ENCODE assay signal across 16 cellular contexts in genomic region chr14:23572841-23573240, GRCh38. TPM values are rescaled to one million over a fixed set of nuclear protein-coding genes. Genes with fewer than 3 reads are reported as not detected.
DNase-seq lines count a peak whose midpoint lies in the region; ATAC-seq, FAIRE-seq and TF ChIP-seq lines count a peak whose summit lies in the region.
"Had no signal": no experiment of that assay in that cellular context is flagged by ENCODE, and none has a peak within 500 bp of the region (broad histone marks: within the 10 kb centered on the region; RNA-seq: fewer than 3 reads in every experiment).

No MANE protein-coding gene starts in this region.

- H3K9me3 Mint-ChIP-seq in activated naive CD8-positive, alpha-beta T cell treated with anti-CD3 and anti-CD28 coated beads, Interleukin-2, amount 10 ng/mL, durations not matched to agents 7 days and 5 days: no peaks in the 10 kb centered on the region
- H3K9me3 Mint-ChIP-seq in activated naive CD8-positive, alpha-beta T cell treated with anti-CD3 and anti-CD28 coated beads, Interleukin-2, amount 50 U/mL, for 24 hours: no peaks in the 10 kb centered on the region
- no peaks in the 10 kb centered on the region for H3K9me3 Mint-ChIP-seq in endodermal cell
- H3K9me3 Mint-ChIP-seq: activated naive CD4-positive, alpha-beta T cell treated with anti-CD3 and anti-CD28 coated beads, Interleukin-2, amount 10 ng/mL, durations not matched to agents 7 days and 5 days had no signal

- H3K4me3 ChIP-seq in endodermal cell (ENCODE audit: low read length) (no peak overlapping the region), lung (no peak overlapping the region)

- no peaks in the 10 kb centered on the region for H3K36me3 ChIP-seq in endodermal cell (ENCODE audit: control insufficient read depth, insufficient read depth, low read length)
- H3K36me3 ChIP-seq in lung (ENCODE audit: control insufficient read depth in 2 of 2, insufficient read depth in 2 of 2, low read length in 2 of 2): no peaks in the 10 kb centered on the region

- POLR2A ChIA-PET in activated naive CD8-positive, alpha-beta T cell treated with anti-CD3 and anti-CD28 coated beads, Interleukin-2, amount 10 ng/mL, durations not matched to agents 7 days and 5 days (lab: Charles Lee): no interaction called here

- no peak for FAIRE-seq in HTR-8/SVneo (lab: Jason Lieb, UNC)
- FAIRE-seq: endometrium, frontal cortex had no signal

- H3K4me3 Mint-ChIP-seq in activated naive CD8-positive, alpha-beta T cell treated with anti-CD3 and anti-CD28 coated beads, Interleukin-2, amount 10 ng/mL, durations not matched to agents 7 days and 5 days: no peak overlapping the region
- no peak overlapping the region for H3K4me3 Mint-ChIP-seq in activated naive CD8-positive, alpha-beta T cell treated with anti-CD3 and anti-CD28 coated beads, Interleukin-2, amount 50 U/mL, for 24 hours
- no peak overlapping the region for H3K4me3 Mint-ChIP-seq in endodermal cell
- H3K4me3 Mint-ChIP-seq: activated naive CD4-positive, alpha-beta T cell treated with anti-CD3 and anti-CD28 coated beads, Interleukin-2, amount 10 ng/mL, durations not matched to agents 7 days and 5 days had no signal

- TF ChIP-seq CTCF in endodermal cell (conservative IDR thresholded peaks at IDR 0.05): no peak
- no peak for TF ChIP-seq CTCF in lung (IDR thresholded peaks at IDR 0.05; ENCODE audit: control extremely low read depth, extremely low read depth)

- H3K4me1 ChIP-seq in endodermal cell (ENCODE audit: control insufficient read depth, insufficient read depth, low read length) (peaks cover 11% of the 10 kb centered on the region), lung (ENCODE audit: control insufficient read depth in 2 of 2, insufficient read depth in 2 of 2, low read length in 2 of 2) (peaks cover 0 to 13% of the 10 kb centered on the region in 2 donors)

- H3K9ac ChIP-seq in endodermal cell (ENCODE audit: extremely low read depth, low read length, poor library complexity, severe bottlenecking): no peak overlapping the region

- WGBS in endodermal cell (ENCODE audit: insufficient coverage in 1 of 2, insufficient read length in 1 of 2), 2 experiments: 62 to 87% methylated on average over 3 to 4 of the region's 4 CpGs
- 27 to 32% methylated on average over 4 of the region's 4 CpGs for WGBS in lung, 2 donors

- H3K36me3 Mint-ChIP-seq in activated naive CD8-positive, alpha-beta T cell treated with anti-CD3 and anti-CD28 coated beads, Interleukin-2, amount 10 ng/mL, durations not matched to agents 7 days and 5 days: no peaks in the 10 kb centered on the region
- H3K36me3 Mint-ChIP-seq in activated naive CD8-positive, alpha-beta T cell treated with anti-CD3 and anti-CD28 coated beads, Interleukin-2, amount 50 U/mL, for 24 hours (ENCODE audit: low read depth): no peaks in the 10 kb centered on the region
- H3K36me3 Mint-ChIP-seq in endodermal cell (ENCODE audit: low read depth): no peaks in the 10 kb centered on the region
- H3K36me3 Mint-ChIP-seq: activated naive CD4-positive, alpha-beta T cell treated with anti-CD3 and anti-CD28 coated beads, Interleukin-2, amount 10 ng/mL, durations not matched to agents 7 days and 5 days had no signal

- H3K9me3 ChIP-seq in endodermal cell (ENCODE audit: control insufficient read depth, low read length) (no peaks in the 10 kb centered on the region), lung (ENCODE audit: control insufficient read depth in 2 of 2, insufficient read depth in 1 of 2, low read length in 1 of 2) (no peaks in the 10 kb centered on the region)

- H3K27me3 ChIP-seq in endodermal cell (ENCODE audit: control insufficient read depth, insufficient read depth, low read length, poor library complexity, severe bottlenecking) (peaks cover 32% of the 10 kb centered on the region), lung (ENCODE audit: control insufficient read depth, insufficient read depth) (no peaks in the 10 kb centered on the region)

- H3K4me1 Mint-ChIP-seq in activated naive CD8-positive, alpha-beta T cell treated with anti-CD3 and anti-CD28 coated beads, Interleukin-2, amount 10 ng/mL, durations not matched to agents 7 days and 5 days: peaks cover 36% of the 10 kb centered on the region
- H3K4me1 Mint-ChIP-seq in activated naive CD8-positive, alpha-beta T cell treated with anti-CD3 and anti-CD28 coated beads, Interleukin-2, amount 50 U/mL, for 24 hours: peaks cover 21% of the 10 kb centered on the region
- H3K4me1 Mint-ChIP-seq in endodermal cell: peaks cover 28% of the 10 kb centered on the region

- H3K27ac ChIP-seq in endodermal cell (ENCODE audit: low read depth, low read length): no peak overlapping the region
- H3K27ac ChIP-seq in lung (ENCODE audit: low read depth in 1 of 2, low read length in 1 of 2): peak overlapping the region in 1 of 2 donors; percentile 71

- no peak for ATAC-seq in activated naive CD8-positive, alpha-beta T cell treated with anti-CD3 and anti-CD28 coated beads, Interleukin-2, amount 10 ng/mL, durations not matched to agents 7 days and 5 days (ENCODE audit: low read depth)
- ATAC-seq in activated naive CD8-positive, alpha-beta T cell treated with anti-CD3 and anti-CD28 coated beads, Interleukin-2, amount 50 U/mL, for 24 hours: no peak
- ATAC-seq in lung (ENCODE audit: insufficient read depth, low FRiP score) (peak; percentile 16), GM19463 (IDR thresholded peaks at IDR 0.05; ENCODE audit: unreplicated experiment) (no peak)

- peaks cover 23% of the 10 kb centered on the region for H3K27me3 Mint-ChIP-seq in activated naive CD8-positive, alpha-beta T cell treated with anti-CD3 and anti-CD28 coated beads, Interleukin-2, amount 10 ng/mL, durations not matched to agents 7 days and 5 days
- peaks cover 30% of the 10 kb centered on the region for H3K27me3 Mint-ChIP-seq in activated naive CD8-positive, alpha-beta T cell treated with anti-CD3 and anti-CD28 coated beads, Interleukin-2, amount 50 U/mL, for 24 hours
- H3K27me3 Mint-ChIP-seq in endodermal cell (ENCODE audit: insufficient read depth): peaks cover 56% of the 10 kb centered on the region

- no peak overlapping the region for H3K27ac Mint-ChIP-seq in activated naive CD8-positive, alpha-beta T cell treated with anti-CD3 and anti-CD28 coated beads, Interleukin-2, amount 10 ng/mL, durations not matched to agents 7 days and 5 days
- no peak overlapping the region for H3K27ac Mint-ChIP-seq in activated naive CD8-positive, alpha-beta T cell treated with anti-CD3 and anti-CD28 coated beads, Interleukin-2, amount 50 U/mL, for 24 hours
- no peak overlapping the region for H3K27ac Mint-ChIP-seq in endodermal cell
- H3K27ac Mint-ChIP-seq: activated naive CD4-positive, alpha-beta T cell treated with anti-CD3 and anti-CD28 coated beads, Interleukin-2, amount 10 ng/mL, durations not matched to agents 7 days and 5 days had no signal

- peak; percentile 17 for DNase-seq in activated naive CD8-positive, alpha-beta T cell treated with anti-CD3 and anti-CD28 coated beads, Interleukin-2, amount 10 ng/mL, durations not matched to agents 7 days and 5 days
- DNase-seq in activated naive CD8-positive, alpha-beta T cell treated with anti-CD3 and anti-CD28 coated beads, Interleukin-2, amount 50 U/mL, for 24 hours: no peak
- DNase-seq in endodermal cell (peak; percentile 36), lung (ENCODE audit: low spot score) (no peak), ureter (ENCODE audit: low spot score) (peak; percentile 49), HTR-8/SVneo (ENCODE audit: insufficient read length, low spot score) (no peak), GM19238 (ENCODE audit: insufficient read length, low spot score) (no peak)
- DNase-seq: activated naive CD4-positive, alpha-beta T cell treated with anti-CD3 and anti-CD28 coated beads, Interleukin-2, amount 10 ng/mL, durations not matched to agents 7 days and 5 days; NCI-H187 had no signal

RNA-seq across cellular contexts. Expression of gene AP1G2, which starts 5.2 kb away (rescaled TPM):
- total RNA-seq in activated naive CD8-positive, alpha-beta T cell treated with anti-CD3 and anti-CD28 coated beads, Interleukin-2, amount 10 ng/mL, durations not matched to agents 7 days and 5 days: 100 to 1,000 TPM; 335 to 389 TPM
- total RNA-seq in endodermal cell: 100 to 1,000 TPM; 203 to 209 TPM
- 85.8 TPM for polyA plus RNA-seq in endodermal cell (2013, experiment 1 of 2)
- polyA plus RNA-seq in endodermal cell (2013, experiment 2 of 2): 69.8 TPM
- total RNA-seq in lung: 100 to 1,000 TPM in 1 of 2 donors, 10 to 100 TPM in 1; 48.0 to 104 TPM
- polyA plus RNA-seq in lung: 100 to 1,000 TPM in 1 of 2 donors, 10 to 100 TPM in 1; 59.2 to 106 TPM
- total RNA-seq in ureter: 248 TPM

RNA-seq across cellular contexts. Expression of gene JPH4, which starts 5.7 kb away (rescaled TPM):
- total RNA-seq in activated naive CD8-positive, alpha-beta T cell treated with anti-CD3 and anti-CD28 coated beads, Interleukin-2, amount 10 ng/mL, durations not matched to agents 7 days and 5 days: not detected
- under 1 TPM; 0.18 to 0.91 TPM for total RNA-seq in endodermal cell
- 13.1 TPM for polyA plus RNA-seq in endodermal cell (2013, experiment 1 of 2)
- polyA plus RNA-seq in endodermal cell (2013, experiment 2 of 2): 12.8 TPM
- 1 to 10 TPM in 1 of 2 donors, under 1 TPM in 1; 0.23 to 3.1 TPM for total RNA-seq in lung
- 1 to 10 TPM in 1 of 2 donors, under 1 TPM in 1; 0.44 to 1.6 TPM for polyA plus RNA-seq in lung
- total RNA-seq in ureter: 5.3 TPM
- total RNA-seq: A673, bronchial epithelial cell, LHCN-M2, pulmonary artery endothelial cell had no signal

RNA-seq across cellular contexts. Expression of gene THTPA, which starts 16.8 kb away (rescaled TPM):
- total RNA-seq in activated naive CD8-positive, alpha-beta T cell treated with anti-CD3 and anti-CD28 coated beads, Interleukin-2, amount 10 ng/mL, durations not matched to agents 7 days and 5 days: 10 to 100 TPM; 14.2 to 19.2 TPM
- total RNA-seq in endodermal cell (10 to 100 TPM; 13.0 to 17.0 TPM), lung (10 to 100 TPM; 10.7 to 22.1 TPM), ureter (20.2 TPM)
- 17.3 TPM for polyA plus RNA-seq in endodermal cell (2013, experiment 1 of 2)
- 15.7 TPM for polyA plus RNA-seq in endodermal cell (2013, experiment 2 of 2)
- polyA plus RNA-seq in lung: 10 to 100 TPM in 1 of 2 donors, 1 to 10 TPM in 1; 7.7 to 17.6 TPM

RNA-seq across cellular contexts. Expression of gene ZFHX2, which starts 21.3 kb away (rescaled TPM):
- total RNA-seq in activated naive CD8-positive, alpha-beta T cell treated with anti-CD3 and anti-CD28 coated beads, Interleukin-2, amount 10 ng/mL, durations not matched to agents 7 days and 5 days: 1 to 10 TPM in 1 of 2 experiments, under 1 TPM in 1; 0.75 to 1.4 TPM
- total RNA-seq in endodermal cell (10 to 100 TPM; 12.8 to 15.4 TPM), lung (1 to 10 TPM in 1 of 2 donors, under 1 TPM in 1; 0.82 to 4.5 TPM), ureter (2.8 TPM)
- polyA plus RNA-seq in endodermal cell (2013, experiment 1 of 2): 15.2 TPM
- 13.2 TPM for polyA plus RNA-seq in endodermal cell (2013, experiment 2 of 2)
- polyA plus RNA-seq in lung: under 1 TPM; 0.50 to 0.67 TPM

Comparison
In these comparisons a context has a peak if more than half of its experiments do, and no peak if none do; other contexts are left out.
1. DNase-seq: peak in activated naive CD8-positive, alpha-beta T cell treated with anti-CD3 and anti-CD28 coated beads, Interleukin-2, amount 10 ng/mL, durations not matched to agents 7 days and 5 days (single experiment), endodermal cell (single experiment) and ureter (single experiment); none in activated naive CD8-positive, alpha-beta T cell treated with anti-CD3 and anti-CD28 coated beads, Interleukin-2, amount 50 U/mL, for 24 hours (single experiment), lung (single experiment), HTR-8/SVneo (single experiment) and GM19238 (single experiment).